13 cellular contexts compared by ENCODE assay signal in the genomic region with DNA sequence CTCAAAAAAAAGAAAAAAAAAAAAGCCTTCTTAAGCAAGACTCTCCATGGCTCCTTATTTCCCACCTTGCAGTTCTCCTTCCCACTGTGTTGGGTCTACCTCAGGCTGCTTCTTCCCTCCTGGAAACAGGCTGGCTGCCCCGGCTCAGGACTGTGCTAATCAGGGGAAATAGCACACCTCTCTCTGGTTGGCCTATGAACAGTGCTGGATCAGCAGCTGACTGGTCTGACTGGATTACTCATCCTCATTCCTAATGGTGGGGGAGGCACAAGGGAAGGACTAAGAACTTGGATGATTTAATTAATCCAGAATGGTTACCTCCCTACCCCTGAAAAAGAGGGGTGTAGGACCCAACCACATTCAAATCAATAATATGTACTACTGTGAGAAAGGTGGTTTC. TPM values are rescaled to one million over a fixed set of nuclear protein-coding genes. Genes with fewer than 3 reads are reported as not detected.
DNase-seq lines count a peak whose midpoint lies in the region; ATAC-seq and TF ChIP-seq lines count a peak whose summit lies in the region.
"Had no signal": no experiment of that assay in that cellular context is flagged by ENCODE, and none has a peak within 500 bp of the region (broad histone marks: within the 10 kb centered on the region; RNA-seq: fewer than 3 reads in every experiment).

No MANE protein-coding gene starts in this region.

- H3K27me3 Mint-ChIP-seq in Calu3 (ENCODE audit: unreplicated experiment), result peaks cover 14% of the 10 kb centered on the region
- H3K27me3 Mint-ChIP-seq: memory B cell had no signal

- H3K18ac ChIP-seq in mesenchymal stem cell (ENCODE audit: low read depth in 1 of 2, low read length in 2 of 2), result no peak overlapping the region

- H3K9me3 ChIP-seq in PC-3 (ENCODE audit: low read length) (no peaks in the 10 kb centered on the region), mesenchymal stem cell (ENCODE audit: control insufficient read depth, low read length) (no peaks in the 10 kb centered on the region), heart left ventricle (no peaks in the 10 kb centered on the region), colonic mucosa (no peaks in the 10 kb centered on the region)
- H3K9me3 ChIP-seq: right lobe of liver, uterus had no signal

- peaks cover 39% of the 10 kb centered on the region for H3K4me1 Mint-ChIP-seq in Calu3 (ENCODE audit: low read depth, unreplicated experiment)

- H3K27ac ChIP-seq in PC-3 (ENCODE audit: low read length) (no peak overlapping the region), mesenchymal stem cell (ENCODE audit: low read length, poor library complexity, severe bottlenecking) (peak overlapping the region; percentile 4), heart left ventricle (no peak overlapping the region), colonic mucosa (no peak overlapping the region)
- H3K27ac ChIP-seq: right lobe of liver, uterus had no signal

- DNase-seq in Calu3 (peak; percentile 72), PC-3 (peak; percentile 74), dedifferentiated amniotic fluid mesenchymal stem cell (ENCODE audit: extremely low spot score) (peak; percentile 42), mesenchymal stem cell (peak; percentile 82), NCI-H2107 (lab: John Stamatoyannopoulos, UW) (no peak), midbrain (lab: John Stamatoyannopoulos, UW) (no peak), heart left ventricle (no peak), colonic mucosa (no peak)
- DNase-seq: anterior cingulate cortex, NCI-H2227 treated with DMSO at 0.1 percent for 48 hours, right lobe of liver had no signal

- TF ChIP-seq POLR2A in heart left ventricle (IDR thresholded peaks at IDR 0.05), result no peak

- H3K79me2 ChIP-seq in PC-3 (ENCODE audit: low read length), result peaks cover 15% of the 10 kb centered on the region

- no peak for TF ChIP-seq CTCF in Calu3 (IDR thresholded peaks at IDR 0.05; ENCODE audit: unreplicated experiment)
- TF ChIP-seq CTCF in PC-3 (conservative IDR thresholded peaks at IDR 0.05; ENCODE audit: low read depth, low read length), result no peak
- TF ChIP-seq CTCF in heart left ventricle (IDR thresholded peaks at IDR 0.05), result no peak
- no peak for TF ChIP-seq CTCF in colonic mucosa (IDR thresholded peaks at IDR 0.05)

- H3K4me1 ChIP-seq in PC-3 (ENCODE audit: insufficient read depth, low read length) (peaks cover 16% of the 10 kb centered on the region), mesenchymal stem cell (ENCODE audit: control insufficient read depth, insufficient read depth, low read depth, low read length) (peaks cover 9% of the 10 kb centered on the region), heart left ventricle (peaks cover 0 to 13% (median 6%) of the 10 kb centered on the region in 12 donors), colonic mucosa (no peaks in the 10 kb centered on the region)
- H3K4me1 ChIP-seq: right lobe of liver, uterus had no signal

- no peak overlapping the region for H3K14ac ChIP-seq in mesenchymal stem cell (ENCODE audit: low read length in 2 of 2)

- H2BK5ac ChIP-seq in mesenchymal stem cell (ENCODE audit: low read depth, low read length, poor library complexity, severe bottlenecking), result no peak overlapping the region

- no peaks in the 10 kb centered on the region for H3K9me2 ChIP-seq in PC-3 (replicated peaks; ENCODE audit: low read length)

- H4K20me1 ChIP-seq in PC-3 (ENCODE audit: low read length), result peaks cover 9% of the 10 kb centered on the region

- no peak overlapping the region for H3K23ac ChIP-seq in mesenchymal stem cell (ENCODE audit: low read length in 2 of 2)

- peaks cover 3% of the 10 kb centered on the region for H3K79me1 ChIP-seq in mesenchymal stem cell (replicated peaks; ENCODE audit: low read length, poor library complexity, severe bottlenecking)

- no peak overlapping the region for H2BK12ac ChIP-seq in mesenchymal stem cell (ENCODE audit: low read length in 2 of 2)

- no peak overlapping the region for H4K8ac ChIP-seq in mesenchymal stem cell (ENCODE audit: low read length)

- CTCF ChIA-PET in Calu3 (lab: Charles Lee) (interaction anchor here (1.0 kb wide), 1 partner anchor 10 kb away, joined by 3 read pairs; no protein-coding TSS in a partner anchor), PC-3 (lab: Charles Lee) (no interaction called here)

- ATAC-seq in PC-3, result peak; percentile 49
- no peak for ATAC-seq in heart left ventricle

- H3K4me3 Mint-ChIP-seq in Calu3 (ENCODE audit: low read depth, unreplicated experiment), result peak overlapping the region; percentile 25
- H3K4me3 Mint-ChIP-seq: memory B cell had no signal

- H3K4me3 ChIP-seq in PC-3 (ENCODE audit: low read length), result no peak overlapping the region
- H3K4me3 ChIP-seq in mesenchymal stem cell (ENCODE audit: insufficient read depth in 1 of 2, low read depth in 1 of 2, low read length in 2 of 2), result no peak overlapping the region
- H3K4me3 ChIP-seq in heart left ventricle, result no peak overlapping the region
- H3K4me3 ChIP-seq in colonic mucosa, result no peak overlapping the region
- H3K4me3 ChIP-seq: right lobe of liver, uterus had no signal

- BruUV-seq in Calu3 (replicated peaks; lab: Mats Ljungman, UMichigan) (no TSS peak), PC-3 (replicated peaks; lab: Mats Ljungman, UMichigan) (no TSS peak)

- H2AK5ac ChIP-seq in mesenchymal stem cell (ENCODE audit: low read length, severe bottlenecking), result no peak overlapping the region

- H2BK15ac ChIP-seq in mesenchymal stem cell (ENCODE audit: low read depth, poor library complexity, severe bottlenecking), result no peak overlapping the region

- intact Hi-C loops in Calu3 (cut with micrococcal nuclease; ENCODE audit: unreplicated experiment), result loop anchor here (5.0 kb wide), 1 partner anchor 148 kb away; a partner anchor contains a TSS
- intact Hi-C loops in PC-3 (cut with micrococcal nuclease), result no loop called here
- intact Hi-C loops in heart left ventricle (cut with DNase I), result loop anchor here in 8 of 10 donors (5.0 to 10.0 kb wide), 4 partner anchors 43 to 165 kb away; a partner anchor contains a TSS
- intact Hi-C loops in colonic mucosa (cut with DNase I), result loop anchor here (5.0 kb wide), 3 partner anchors 43 to 168 kb away; a partner anchor contains a TSS

- POLR2A ChIA-PET in PC-3 (lab: Charles Lee; ENCODE audit: unreplicated experiment), result interaction anchor here (0.5 kb wide), 1 partner anchor 82 kb away, joined by 3 read pairs; no protein-coding TSS in a partner anchor

- H3K36me3 ChIP-seq in PC-3 (ENCODE audit: low read depth, low read length), result peaks cover 8% of the 10 kb centered on the region
- H3K36me3 ChIP-seq in mesenchymal stem cell (ENCODE audit: control insufficient read depth in 1 of 2, insufficient read depth in 2 of 2, low read depth in 1 of 2, low read length in 2 of 2), result no peaks in the 10 kb centered on the region
- peaks cover 0 to 2% (median 0%) of the 10 kb centered on the region in 9 donors for H3K36me3 ChIP-seq in heart left ventricle
- no peaks in the 10 kb centered on the region for H3K36me3 ChIP-seq in colonic mucosa
- H3K36me3 ChIP-seq: right lobe of liver, uterus had no signal

- peak overlapping the region; percentile 40; the same call in 1 of the 2 replicates for H3K4me2 ChIP-seq in PC-3 (ENCODE audit: low read length)
- no peak overlapping the region for H3K4me2 ChIP-seq in mesenchymal stem cell (ENCODE audit: low read length, poor library complexity, severe bottlenecking)

- H3F3A ChIP-seq in PC-3 (ENCODE audit: low read length, unreplicated experiment), result no peaks in the 10 kb centered on the region

- H3K27me3 ChIP-seq in PC-3 (ENCODE audit: low read length) (no peaks in the 10 kb centered on the region), mesenchymal stem cell (ENCODE audit: control insufficient read depth in 1 of 2, insufficient read depth in 1 of 2, low read length in 2 of 2) (no peaks in the 10 kb centered on the region), heart left ventricle (no peaks in the 10 kb centered on the region), colonic mucosa (no peaks in the 10 kb centered on the region)
- H3K27me3 ChIP-seq: right lobe of liver, uterus had no signal

- no peak overlapping the region for H4K91ac ChIP-seq in mesenchymal stem cell (ENCODE audit: low read length)

- H3K9me3 Mint-ChIP-seq in Calu3 (ENCODE audit: low read depth, unreplicated experiment), result no peaks in the 10 kb centered on the region
- H3K9me3 Mint-ChIP-seq: memory B cell had no signal

- peaks cover 27% of the 10 kb centered on the region for H3K36me3 Mint-ChIP-seq in Calu3 (ENCODE audit: insufficient read depth, unreplicated experiment)

- WGBS in mesenchymal stem cell, result 0% methylated on average over 1 of the region's 1 CpG
- 50 to 92% (median 75%) methylated on average over 1 of the region's 1 CpG for WGBS in heart left ventricle, 4 donors

- H3K9ac ChIP-seq in PC-3 (ENCODE audit: low read length) (no peak overlapping the region), mesenchymal stem cell (ENCODE audit: low read length) (no peak overlapping the region), colonic mucosa (ENCODE audit: low read depth in 2 of 2, low read length in 2 of 2) (no peak overlapping the region)

- H3K4ac ChIP-seq in mesenchymal stem cell (ENCODE audit: low read depth in 1 of 2, low read length in 2 of 2), result no peak overlapping the region

- H2BK120ac ChIP-seq in mesenchymal stem cell (ENCODE audit: low read depth, low read length), result no peak overlapping the region

- peak overlapping the region; percentile 70 for H3K27ac Mint-ChIP-seq in Calu3 (ENCODE audit: unreplicated experiment)
- H3K27ac Mint-ChIP-seq: memory B cell had no signal

- H2AFZ ChIP-seq in PC-3 (ENCODE audit: low read length), result peak overlapping the region; percentile 79
- H2AFZ ChIP-seq in mesenchymal stem cell (ENCODE audit: low read depth, low read length), result no peak overlapping the region

RNA-seq across cellular contexts. Expression of a gene that starts 3.9 kb away (rescaled TPM):
- total RNA-seq in Calu3 (2022) (347 and 370 TPM in 2 replicates), PC-3 (2014; rRNA removed) (206 and 297 TPM in 2 replicates), heart left ventricle (100 to 1,000 TPM in 6 of 9 donors, 10 to 100 TPM in 3; 43.2 to 162 (median 111) TPM), colonic mucosa (100 to 1,000 TPM; 252 to 372 TPM)
- 146 TPM for polyA plus RNA-seq in mesenchymal stem cell (2013, experiment 1 of 2)
- 152 TPM for polyA plus RNA-seq in mesenchymal stem cell (2013, experiment 2 of 2)
- 100 to 1,000 TPM in 1 of 2 donors, 10 to 100 TPM in 1; 69.1 to 215 TPM for polyA plus RNA-seq in heart left ventricle

RNA-seq across cellular contexts. Expression of a gene that starts 43.0 kb away (rescaled TPM):
- total RNA-seq in Calu3 (2022) (63.0 and 70.3 TPM in 2 replicates), PC-3 (2014; rRNA removed) (25.7 and 26.9 TPM in 2 replicates), heart left ventricle (10 to 100 TPM; 14.3 to 32.8 (median 21.2) TPM), colonic mucosa (10 to 100 TPM; 55.9 to 83.4 TPM)
- polyA plus RNA-seq in mesenchymal stem cell (2013, experiment 1 of 2), result 22.1 TPM
- polyA plus RNA-seq in mesenchymal stem cell (2013, experiment 2 of 2), result 21.5 TPM
- 10 to 100 TPM; 15.0 to 23.2 TPM for polyA plus RNA-seq in heart left ventricle

Comparison
In these comparisons a context has a peak if more than half of its experiments do, and no peak if none do; other contexts are left out.
1. DNase-seq: peak in Calu3 (single experiment), PC-3 (single experiment), dedifferentiated amniotic fluid mesenchymal stem cell (single experiment) and mesenchymal stem cell (single experiment); none in NCI-H2107 (single experiment), midbrain (single experiment), heart left ventricle (0 of 5) and colonic mucosa (single experiment).